ENCODE assay signal across 21 cellular contexts in genomic region chr18:5997361-5997760, GRCh38.
DNase-seq lines count a peak whose midpoint lies in the region; ATAC-seq, FAIRE-seq and TF ChIP-seq lines count a peak whose summit lies in the region.
"Had no signal": no experiment of that assay in that cellular context is flagged by ENCODE, and none has a peak within 500 bp of the region (broad histone marks: within the 10 kb centered on the region; RNA-seq: fewer than 3 reads in every experiment).

No MANE protein-coding gene starts in this region.

- peaks cover 5% of the 10 kb centered on the region for H3K9me3 ChIP-seq in endodermal cell (ENCODE audit: control insufficient read depth, low read length)
- no peaks in the 10 kb centered on the region for H3K9me3 ChIP-seq in trophoblast cell (ENCODE audit: insufficient read depth, low read depth, low read length)
- no peaks in the 10 kb centered on the region for H3K9me3 ChIP-seq in BE2C
- H3K9me3 ChIP-seq: Caco-2 had no signal

- H3K36me3 Mint-ChIP-seq in WTC11 (peaks cover 12% of the 10 kb centered on the region), endodermal cell (ENCODE audit: low read depth) (no peaks in the 10 kb centered on the region)

- no peak overlapping the region for H3K27ac ChIP-seq in endodermal cell (ENCODE audit: low read depth, low read length)
- no peak overlapping the region for H3K27ac ChIP-seq in trophoblast cell (ENCODE audit: low read depth, low read length)
- H3K27ac ChIP-seq: C4-2B, HL-60 had no signal

- H3K27ac Mint-ChIP-seq in WTC11 = peak overlapping the region; percentile 64
- H3K27ac Mint-ChIP-seq in endodermal cell = peak overlapping the region; percentile 72
- H3K27ac Mint-ChIP-seq: CD4-positive, alpha-beta T cell had no signal

- H3K18ac ChIP-seq in trophoblast cell (ENCODE audit: low read length) = no peak overlapping the region

- no peak overlapping the region for H4K12ac ChIP-seq in trophoblast cell (ENCODE audit: low read depth, low read length)

- TF ChIP-seq CTCF in WTC11 (IDR thresholded peaks at IDR 0.05) = no peak
- TF ChIP-seq CTCF in endodermal cell (conservative IDR thresholded peaks at IDR 0.05) = no peak
- no peak for TF ChIP-seq CTCF in BE2C (IDR thresholded peaks at IDR 0.05; ENCODE audit: low read depth, low read length)

- CTCF ChIA-PET in WTC11 (lab: Charles Lee) = interaction anchor here (1.1 to 2.9 kb wide), 3 partner anchors 107 to 222 kb away, joined by 3 to 11 read pairs (median 3); no protein-coding TSS in a partner anchor

- H2BK120ac ChIP-seq in trophoblast cell (ENCODE audit: insufficient read depth, low read length, poor library complexity) = no peak overlapping the region

- WGBS in endodermal cell (ENCODE audit: insufficient coverage in 1 of 2, insufficient read length in 1 of 2), 2 experiments = 49 to 100% methylated on average over 1 of the region's 1 CpG
- WGBS in trophoblast cell (ENCODE audit: extremely low coverage, insufficient coverage, insufficient read length) = no CpG with 5 or more reads among the region's 1 CpG

- DNase-seq in WTC11 (ENCODE audit: low spot score) = no peak
- DNase-seq in endodermal cell = peak; percentile 57
- DNase-seq in islet precursor cell = peak; percentile 54
- no peak for DNase-seq in urothelium cell line (ENCODE audit: low spot score)
- DNase-seq in NCI-H2227 (lab: John Stamatoyannopoulos, UW; ENCODE audit: unreplicated experiment) = no peak
- DNase-seq in trophoblast cell = no peak
- DNase-seq in BE2C = no peak
- DNase-seq in HK-2 (ENCODE audit: unreplicated experiment) = no peak
- DNase-seq: ACHN; Caco-2; CD4-positive, alpha-beta T cell; HCEC 1CT; IMR-90 had no signal

- H3K4me2 ChIP-seq in trophoblast cell (ENCODE audit: low read length) = no peak overlapping the region

- peaks cover 39% of the 10 kb centered on the region for H3K4me1 Mint-ChIP-seq in WTC11
- peaks cover 35% of the 10 kb centered on the region for H3K4me1 Mint-ChIP-seq in endodermal cell

- H3K4me3 ChIP-seq in endodermal cell (ENCODE audit: low read length) (peak overlapping the region; percentile 21), trophoblast cell (ENCODE audit: low read depth, low read length) (no peak overlapping the region), BE2C (ENCODE audit: low read depth, low read length) (no peak overlapping the region)
- H3K4me3 ChIP-seq: K562 had no signal

- no peak overlapping the region for H3K14ac ChIP-seq in trophoblast cell (ENCODE audit: low read length)

- H3K23ac ChIP-seq in trophoblast cell (ENCODE audit: low read length) = no peak overlapping the region

- POLR2A ChIA-PET in WTC11 (lab: Charles Lee) = no interaction called here

- ATAC-seq in WTC11 = 0 out of 2 replicates have a peak, but pooled peaks have one; percentile 12
- ATAC-seq: K562 had no signal

- H3K79me2 ChIP-seq in trophoblast cell (ENCODE audit: control insufficient read depth, insufficient read depth, low read length, poor library complexity) = no peaks in the 10 kb centered on the region

- no peak overlapping the region for H3K4ac ChIP-seq in trophoblast cell (ENCODE audit: low read depth, low read length)

- no peak overlapping the region for H2AK5ac ChIP-seq in trophoblast cell (ENCODE audit: low read length)

- H3K9me3 Mint-ChIP-seq in WTC11 = peaks cover 18% of the 10 kb centered on the region
- H3K9me3 Mint-ChIP-seq in endodermal cell = peaks cover 7% of the 10 kb centered on the region

- no peaks in the 10 kb centered on the region for H3K27me3 ChIP-seq in endodermal cell (ENCODE audit: control insufficient read depth, insufficient read depth, low read length, poor library complexity, severe bottlenecking)
- no peaks in the 10 kb centered on the region for H3K27me3 ChIP-seq in trophoblast cell (ENCODE audit: insufficient read depth, low read length)
- no peaks in the 10 kb centered on the region for H3K27me3 ChIP-seq in BE2C

- H3K4me1 ChIP-seq in endodermal cell (ENCODE audit: control insufficient read depth, insufficient read depth, low read length) = peaks cover 19% of the 10 kb centered on the region
- peaks cover 3 to 15% of the 10 kb centered on the region in 2 experiments for H3K4me1 ChIP-seq in trophoblast cell (ENCODE audit: control insufficient read depth in 1 of 2, insufficient read depth in 2 of 2, low read length in 2 of 2)
- no peaks in the 10 kb centered on the region for H3K4me1 ChIP-seq in BE2C
- H3K4me1 ChIP-seq: Caco-2 had no signal

- H2AFZ ChIP-seq in trophoblast cell (ENCODE audit: insufficient read depth, low read length, poor library complexity) = no peak overlapping the region

- H3K4me3 Mint-ChIP-seq in WTC11 = no peak overlapping the region
- H3K4me3 Mint-ChIP-seq in endodermal cell = no peak overlapping the region
- H3K4me3 Mint-ChIP-seq: CD4-positive, alpha-beta T cell had no signal

- H4K8ac ChIP-seq in trophoblast cell (ENCODE audit: low read depth, low read length) = no peak overlapping the region

- H4K91ac ChIP-seq in trophoblast cell (ENCODE audit: low read depth, low read length) = no peak overlapping the region

- H3K27me3 Mint-ChIP-seq in WTC11 (ENCODE audit: low read depth) (peaks cover 2% of the 10 kb centered on the region; the same call in 1 of the 2 replicates), endodermal cell (ENCODE audit: insufficient read depth) (no peaks in the 10 kb centered on the region)
- H3K27me3 Mint-ChIP-seq: CD4-positive, alpha-beta T cell had no signal

- H3K79me1 ChIP-seq in trophoblast cell (ENCODE audit: low read length) = no peaks in the 10 kb centered on the region

- peak; percentile 46 for FAIRE-seq in urothelium cell line (lab: Jason Lieb, UNC)
- FAIRE-seq: A204.1, D721Med, G401.6, GM12892, GM18507, K562 had no signal

- no peaks in the 10 kb centered on the region for H3K36me3 ChIP-seq in endodermal cell (ENCODE audit: control insufficient read depth, insufficient read depth, low read length)
- no peaks in the 10 kb centered on the region for H3K36me3 ChIP-seq in trophoblast cell (ENCODE audit: control insufficient read depth in 1 of 2, insufficient read depth in 2 of 2, low read length in 2 of 2)
- H3K36me3 ChIP-seq in BE2C = no peaks in the 10 kb centered on the region

- H3K9ac ChIP-seq in endodermal cell (ENCODE audit: extremely low read depth, low read length, poor library complexity, severe bottlenecking) = no peak overlapping the region
- H3K9ac ChIP-seq in trophoblast cell (ENCODE audit: low read length) = no peak overlapping the region

- H2BK12ac ChIP-seq in trophoblast cell (ENCODE audit: low read length) = no peak overlapping the region

- H2BK5ac ChIP-seq in trophoblast cell (ENCODE audit: low read depth, low read length, poor library complexity) = no peak overlapping the region

TF ChIP-seq in WTC11, 78 proteins besides CTCF, POLR2A, EP300 and RAD21 (continues in another document):
- no peak for TF ChIP-seq ZNF425 (CRISPR knock-in tag; conservative IDR thresholded peaks at IDR 0.05)
- TF ChIP-seq SMAD3 (CRISPR knock-in tag; IDR thresholded peaks at IDR 0.05; ENCODE audit: borderline replicate concordance) = no peak
- TF ChIP-seq TEAD1 (CRISPR knock-in tag; IDR thresholded peaks at IDR 0.05) = no peak
- no peak for TF ChIP-seq GABPB1 (CRISPR knock-in tag; IDR thresholded peaks at IDR 0.05)
- TF ChIP-seq, protein P1, sequence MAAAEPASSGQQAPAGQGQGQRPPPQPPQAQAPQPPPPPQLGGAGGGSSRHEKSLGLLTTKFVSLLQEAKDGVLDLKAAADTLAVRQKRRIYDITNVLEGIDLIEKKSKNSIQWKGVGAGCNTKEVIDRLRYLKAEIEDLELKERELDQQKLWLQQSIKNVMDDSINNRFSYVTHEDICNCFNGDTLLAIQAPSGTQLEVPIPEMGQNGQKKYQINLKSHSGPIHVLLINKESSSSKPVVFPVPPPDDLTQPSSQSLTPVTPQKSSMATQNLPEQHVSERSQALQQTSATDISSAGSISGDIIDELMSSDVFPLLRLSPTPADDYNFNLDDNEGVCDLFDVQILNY (CRISPR knock-in tag; IDR thresholded peaks at IDR 0.05) = no peak
- TF ChIP-seq CREM (CRISPR knock-in tag; IDR thresholded peaks at IDR 0.05) = no peak
- TF ChIP-seq IRF2 (CRISPR knock-in tag; IDR thresholded peaks at IDR 0.05; ENCODE audit: borderline replicate concordance, low read depth) = no peak
- TF ChIP-seq, protein P2, sequence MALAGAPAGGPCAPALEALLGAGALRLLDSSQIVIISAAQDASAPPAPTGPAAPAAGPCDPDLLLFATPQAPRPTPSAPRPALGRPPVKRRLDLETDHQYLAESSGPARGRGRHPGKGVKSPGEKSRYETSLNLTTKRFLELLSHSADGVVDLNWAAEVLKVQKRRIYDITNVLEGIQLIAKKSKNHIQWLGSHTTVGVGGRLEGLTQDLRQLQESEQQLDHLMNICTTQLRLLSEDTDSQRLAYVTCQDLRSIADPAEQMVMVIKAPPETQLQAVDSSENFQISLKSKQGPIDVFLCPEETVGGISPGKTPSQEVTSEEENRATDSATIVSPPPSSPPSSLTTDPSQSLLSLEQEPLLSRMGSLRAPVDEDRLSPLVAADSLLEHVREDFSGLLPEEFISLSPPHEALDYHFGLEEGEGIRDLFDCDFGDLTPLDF (CRISPR knock-in tag; IDR thresholded peaks at IDR 0.05) = no peak

Comparison
In these comparisons a context has a peak if more than half of its experiments do, and no peak if none do; other contexts are left out.
1. DNase-seq: peak in endodermal cell (single experiment) and islet precursor cell (single experiment); none in WTC11 (single experiment), urothelium cell line (single experiment), NCI-H2227 (single experiment), trophoblast cell (0 of 2), BE2C (single experiment) and HK-2 (single experiment).